Comparison of ENCODE assay signal across 9 cellular contexts in genomic region chr11:12693075-12693473, GRCh38.
DNase-seq lines count a peak whose midpoint lies in the region; ATAC-seq and TF ChIP-seq lines count a peak whose summit lies in the region.
"Had no signal": no experiment of that assay in that cellular context is flagged by ENCODE, and none has a peak within 500 bp of the region (broad histone marks: within the 10 kb centered on the region; RNA-seq: fewer than 3 reads in every experiment).

No MANE protein-coding gene starts in this region.

- DNase-seq in ACHN = peak; percentile 37
- DNase-seq in SK-N-MC (ENCODE audit: low read depth, low spot score) = no peak
- no peak for DNase-seq in fibroblast of pulmonary artery (ENCODE audit: low read depth)
- no peak for DNase-seq in activated gamma-delta T cell treated with Interleukin-2 at 50 U/mL for 16 hours
- DNase-seq in NK-92 (lab: John Stamatoyannopoulos, UW; ENCODE audit: unreplicated experiment) = no peak
- no peak for DNase-seq in MV-4-11 (lab: John Stamatoyannopoulos, UW)
- DNase-seq: activated CD8-positive, alpha-beta memory T cell treated with anti-CD3 and anti-CD28 coated beads, Interleukin-2, amount 10 ng/mL, durations not matched to agents 7 days and 5 days had no signal

- no peaks in the 10 kb centered on the region for H3K27me3 ChIP-seq in neuron (ENCODE audit: insufficient read depth, low read length)

- H3K9me3 ChIP-seq in SK-N-MC (ENCODE audit: low read depth, low read length) (no peaks in the 10 kb centered on the region), neuron (ENCODE audit: low read length) (no peaks in the 10 kb centered on the region)

- peak overlapping the region; percentile 54; the same call in 1 of the 2 replicates for H3K27ac ChIP-seq in SK-N-MC

- H3K4me3 ChIP-seq in SK-N-MC (peak overlapping the region; percentile 60), fibroblast of pulmonary artery (replicated peaks; ENCODE audit: low read depth, low read length) (peak overlapping the region; percentile 3), neuron (ENCODE audit: low read length) (peak overlapping the region; percentile 30)

- H3K4me1 ChIP-seq in neuron (ENCODE audit: insufficient read depth, low read length) = peaks cover 57% of the 10 kb centered on the region

- H2AFZ ChIP-seq in neuron (ENCODE audit: low read depth, low read length) = no peak overlapping the region

- in situ Hi-C loops in ACHN (cut with HindIII; ENCODE audit: low pct_ligation_motif_present, low pct_unique_long_range_greater_than_20kb, low sequenced_read_pairs) = no loop called here

- TF ChIP-seq CTCF in fibroblast of pulmonary artery (IDR thresholded peaks at IDR 0.05; ENCODE audit: low read length, missing control alignments) = no peak

- H3K36me3 ChIP-seq in SK-N-MC (ENCODE audit: insufficient read depth, low read length) (no peaks in the 10 kb centered on the region), neuron (ENCODE audit: insufficient read depth, low read length) (no peaks in the 10 kb centered on the region)

- no peak overlapping the region for H3K9ac ChIP-seq in SK-N-MC (ENCODE audit: insufficient read length)

- ATAC-seq in HG03354 (IDR thresholded peaks at IDR 0.05; ENCODE audit: poor library complexity, severe bottlenecking, unreplicated experiment) = no peak
- ATAC-seq: activated CD8-positive, alpha-beta memory T cell treated with anti-CD3 and anti-CD28 coated beads, Interleukin-2, amount 10 ng/mL, durations not matched to agents 7 days and 5 days had no signal

Comparison
In these comparisons a context has a peak if more than half of its experiments do, and no peak if none do; other contexts are left out.
1. H3K4me3 ChIP-seq: peak in every context shown above with its lines; median percentile 60 in SK-N-MC; 30 in neuron; 3 in fibroblast of pulmonary artery.